8 cellular contexts compared by ENCODE assay signal in the genomic region with DNA sequence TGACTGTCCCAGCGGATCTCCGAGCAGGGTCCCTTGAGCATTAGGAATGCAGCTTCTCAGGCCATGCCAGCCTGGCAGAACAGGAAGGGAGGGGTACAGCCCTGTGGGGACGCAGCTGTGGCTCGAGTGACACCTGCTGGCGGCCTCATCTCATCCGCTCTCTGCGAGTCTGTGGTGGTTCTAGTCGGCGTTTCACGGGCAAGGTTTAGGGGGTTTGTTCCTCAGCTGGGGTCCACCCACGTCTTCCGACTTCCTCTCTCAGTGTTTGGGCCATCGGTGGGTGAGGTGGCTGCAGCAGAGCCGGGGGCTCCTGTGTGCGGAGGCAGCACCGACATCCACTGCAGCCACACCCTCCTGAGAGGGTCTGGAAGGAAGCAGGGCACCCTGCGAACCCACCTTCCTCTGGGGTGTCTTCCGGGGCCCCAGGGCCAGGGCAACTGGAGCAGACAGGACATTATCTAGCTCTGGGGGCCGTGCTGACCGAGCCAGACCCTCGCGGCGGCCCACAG. TPM values are rescaled to one million over a fixed set of nuclear protein-coding genes. Genes with fewer than 3 reads are reported as not detected.
DNase-seq lines count a peak whose midpoint lies in the region; ATAC-seq, FAIRE-seq and TF ChIP-seq lines count a peak whose summit lies in the region.

No MANE protein-coding gene starts in this region.

- CTCF ChIA-PET in AG04449 (lab: Yijun Ruan, JAX): interaction anchor here (0.6 to 5.4 kb wide), 75 partner anchors 9 to 1077 kb away, joined by 3 to 222 read pairs (median 5); a partner anchor contains a TSS

- peak; percentile 74 for TF ChIP-seq CTCF in AG04449 (IDR thresholded peaks at IDR 0.05; ENCODE audit: insufficient read depth, low read length, missing control alignments)
- no peak for TF ChIP-seq CTCF in coronary artery (IDR thresholded peaks at IDR 0.05)

- POLR2A ChIA-PET in AG04449 (lab: Yijun Ruan, JAX): no interaction called here

- FAIRE-seq in GM18507 (lab: Jason Lieb, UNC): peak; percentile 85

- no peak for ATAC-seq in HG03039 (IDR thresholded peaks at IDR 0.05; ENCODE audit: unreplicated experiment)

- DNase-seq in AG04449 (ENCODE audit: low read depth, low spot score): no peak
- peak; percentile 49 for DNase-seq in GM18507 (ENCODE audit: extremely low spot score, insufficient read length, low read depth)
- DNase-seq in NCI-H345 (lab: John Stamatoyannopoulos, UW): peak; percentile 57
- DNase-seq in activated CD4-positive, alpha-beta T cell treated with anti-CD3 and anti-CD28 coated beads, Interleukin-2, amount 50 U/mL, for 24 hours (ENCODE audit: low read depth in 1 of 2, low spot score in 1 of 2): peak; percentile 49 to 64
- DNase-seq in coronary artery (ENCODE audit: low spot score): no peak
- DNase-seq in lung microvascular endothelial cell (ENCODE audit: low read depth in 2 of 2): peak; percentile 31 to 49
- peak; percentile 50 for DNase-seq in stimulated activated CD8-positive, alpha-beta memory T cell treated with anti-CD3 and anti-CD28 coated beads, Interleukin-12 subunit alpha, Interleukin-12 subunit beta, amount 100 ng/mL, for 4 hours (ENCODE audit: low read depth)

- H3K27ac ChIP-seq in coronary artery: no peak overlapping the region

- H3K4me3 ChIP-seq in AG04449 (ENCODE audit: low read depth, low read length) (no peak overlapping the region), coronary artery (peak overlapping the region; percentile 53)

RNA-seq across cellular contexts. Expression of a gene that starts 33.3 kb away (rescaled TPM):
- 0.20 and 0.65 TPM in 2 replicates for total RNA-seq in lung microvascular endothelial cell

Comparison
In these comparisons a context has a peak if more than half of its experiments do, and no peak if none do; other contexts are left out.
1. DNase-seq: peak in GM18507 (single experiment), NCI-H345 (single experiment), activated CD4-positive, alpha-beta T cell treated with anti-CD3 and anti-CD28 coated beads, Interleukin-2, amount 50 U/mL, for 24 hours (2 of 2), lung microvascular endothelial cell (2 of 2) and stimulated activated CD8-positive, alpha-beta memory T cell treated with anti-CD3 and anti-CD28 coated beads, Interleukin-12 subunit alpha, Interleukin-12 subunit beta, amount 100 ng/mL, for 4 hours (single experiment); none in AG04449 (single experiment) and coronary artery (single experiment).